Comparison of ENCODE assay signal across 21 cellular contexts in the genomic region with DNA sequence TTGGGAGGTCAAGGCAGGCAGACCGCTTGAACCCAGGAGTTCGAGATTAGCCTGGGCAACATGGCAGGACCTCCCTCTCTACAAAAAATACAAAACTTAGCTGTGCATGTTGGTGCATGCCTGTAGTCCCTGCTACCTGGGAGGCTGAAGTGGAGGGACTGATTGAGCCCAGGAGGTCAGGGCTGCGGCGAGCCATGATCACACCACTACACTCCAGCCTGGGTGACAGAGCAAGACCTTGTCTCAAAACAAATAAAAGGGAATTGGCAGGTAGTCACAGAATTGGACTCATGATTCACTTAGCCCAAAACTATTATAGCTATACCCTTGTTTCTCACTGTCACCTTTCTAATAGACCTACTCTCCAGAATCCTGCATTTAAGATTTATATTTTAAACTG. TPM values are rescaled to one million over a fixed set of nuclear protein-coding genes. Genes with fewer than 3 reads are reported as not detected.
DNase-seq lines count a peak whose midpoint lies in the region; ATAC-seq, FAIRE-seq and TF ChIP-seq lines count a peak whose summit lies in the region.
"Had no signal": no experiment of that assay in that cellular context is flagged by ENCODE, and none has a peak within 500 bp of the region (broad histone marks: within the 10 kb centered on the region; RNA-seq: fewer than 3 reads in every experiment).

No MANE protein-coding gene starts in this region.

- H3K4me2 ChIP-seq in HepG2 (ENCODE audit: low read depth, low read length): no peak overlapping the region
- H3K4me2 ChIP-seq: A549; BLaER1 treated with 17β-estradiol and CSF1 and Interleukin-3, amounts not matched to agents 10 nM and 100 nM had no signal

- no peak for TF ChIP-seq CTCF in HepG2 (CRISPR knock-in tag; IDR thresholded peaks at IDR 0.05)
- no peak for TF ChIP-seq CTCF in tibial nerve (IDR thresholded peaks at IDR 0.05)

- H4K20me1 ChIP-seq in HepG2 (ENCODE audit: insufficient read depth, low read length): peaks cover 22% of the 10 kb centered on the region

- peaks cover 71% of the 10 kb centered on the region for H3K36me3 Mint-ChIP-seq in activated T-cell treated with anti-CD3 and anti-CD28 coated beads, Interleukin-2, amount 50 U/mL, for 24 hours (ENCODE audit: low read depth)
- H3K36me3 Mint-ChIP-seq in activated T-helper 1 cell treated with anti-CD3 and anti-CD28 coated beads, Interleukin-12 subunit alpha, Interleukin-12 subunit beta, Interleukin-2, Interleukin-4 antibody, amounts not matched to agents 30 ng/mL and 10 ng/mL and 1 ng/mL, durations not matched to agents 14 hours and 24 hours and 36 hours (ENCODE audit: low read depth): peaks cover 30% of the 10 kb centered on the region

- 80% methylated on average over 4 of the region's 4 CpGs for WGBS in HepG2 (ENCODE audit: low lambda C conversion rate)
- 89 to 92% methylated on average over 4 of the region's 4 CpGs for WGBS in tibial nerve, 2 donors

- H3K79me2 ChIP-seq in HepG2 (ENCODE audit: insufficient read depth, low read length): peaks cover 71% of the 10 kb centered on the region

- H3K4me3 ChIP-seq in HepG2 (replicated peaks in 1 of 3; ENCODE audit: insufficient read depth in 1 of 3, low read depth in 2 of 3, low read length in 3 of 3): no peak overlapping the region
- no peak overlapping the region for H3K4me3 ChIP-seq in tibial nerve
- H3K4me3 ChIP-seq: A549; BLaER1 treated with 17β-estradiol and CSF1 and Interleukin-3, amounts not matched to agents 10 nM and 100 nM; GM23248 had no signal

- TF ChIP-seq RAD21 in HepG2 (CRISPR knock-in tag; IDR thresholded peaks at IDR 0.05): no peak

- H3K27ac ChIP-seq in HepG2 (ENCODE audit: extremely low read length, insufficient read depth, low read length) (peak overlapping the region; percentile 29), tibial nerve (peak overlapping the region in 3 of 4 donors; percentile 17 to 60 (median 57))
- H3K27ac ChIP-seq: A549; BLaER1 treated with 17β-estradiol and CSF1 and Interleukin-3, amounts not matched to agents 10 nM and 100 nM; GM23248 had no signal

- TF ChIP-seq POLR2A in HepG2 (IDR thresholded peaks at IDR 0.05; ENCODE audit: insufficient read depth in 1 of 2, low read depth in 2 of 2, low read length in 2 of 2): no peak
- no peak for TF ChIP-seq POLR2A in tibial nerve (IDR thresholded peaks at IDR 0.05)

- H3K9me3 ChIP-seq in HepG2 (ENCODE audit: low read length) (no peaks in the 10 kb centered on the region), tibial nerve (no peaks in the 10 kb centered on the region)
- H3K9me3 ChIP-seq: A549; BLaER1 treated with 17β-estradiol and CSF1 and Interleukin-3, amounts not matched to agents 10 nM and 100 nM had no signal

- peak; percentile 47 for ATAC-seq in HepG2
- no peak for ATAC-seq in HG03139 (IDR thresholded peaks at IDR 0.05; ENCODE audit: unreplicated experiment)
- ATAC-seq: A549, HCT116, Panc1 had no signal

- no peak overlapping the region for H3K4me3 Mint-ChIP-seq in activated T-cell treated with anti-CD3 and anti-CD28 coated beads, Interleukin-2, amount 50 U/mL, for 24 hours
- H3K4me3 Mint-ChIP-seq in activated T-helper 1 cell treated with anti-CD3 and anti-CD28 coated beads, Interleukin-12 subunit alpha, Interleukin-12 subunit beta, Interleukin-2, Interleukin-4 antibody, amounts not matched to agents 30 ng/mL and 10 ng/mL and 1 ng/mL, durations not matched to agents 14 hours and 24 hours and 36 hours: no peak overlapping the region

- CTCF ChIA-PET in HepG2 (lab: Yijun Ruan, JAX; ENCODE audit: low intra/inter-chr PET ratio, low total read pairs): no interaction called here

- peaks cover 70% of the 10 kb centered on the region for H3K4me1 ChIP-seq in HepG2 (ENCODE audit: insufficient read depth, low read length)
- peaks cover 0 to 79% (median 16%) of the 10 kb centered on the region in 4 donors for H3K4me1 ChIP-seq in tibial nerve

- intact Hi-C loops in activated T-helper 1 cell treated with anti-CD3 and anti-CD28 coated beads, Interleukin-12 subunit alpha, Interleukin-12 subunit beta, Interleukin-2, Interleukin-4 antibody, amounts not matched to agents 30 ng/mL and 10 ng/mL and 1 ng/mL, durations not matched to agents 14 hours and 24 hours and 36 hours (cut with micrococcal nuclease): loop anchor here (10.0 kb wide), 2 partner anchors 644 to 844 kb away; partner anchors contain the start of gene CD247
- intact Hi-C loops in HepG2 (cut with micrococcal nuclease; ENCODE audit: unreplicated experiment): no loop called here

- POLR2A ChIA-PET in HepG2 (lab: Yijun Ruan, JAX): interaction anchor here (2.8 kb wide), 1 partner anchor 31 kb away, joined by 12 read pairs; the partner anchor contains the start of gene POGK

- peaks cover 66% of the 10 kb centered on the region for H3K4me1 Mint-ChIP-seq in activated T-cell treated with anti-CD3 and anti-CD28 coated beads, Interleukin-2, amount 50 U/mL, for 24 hours (ENCODE audit: low read depth)
- peaks cover 60% of the 10 kb centered on the region for H3K4me1 Mint-ChIP-seq in activated T-helper 1 cell treated with anti-CD3 and anti-CD28 coated beads, Interleukin-12 subunit alpha, Interleukin-12 subunit beta, Interleukin-2, Interleukin-4 antibody, amounts not matched to agents 30 ng/mL and 10 ng/mL and 1 ng/mL, durations not matched to agents 14 hours and 24 hours and 36 hours (ENCODE audit: low read depth)

- H3K27me3 ChIP-seq in HepG2 (ENCODE audit: control insufficient read depth in 1 of 2, insufficient read depth in 2 of 2, low read length in 2 of 2) (no peaks in the 10 kb centered on the region; a peak in 1 of 5 replicates), tibial nerve (no peaks in the 10 kb centered on the region)
- H3K27me3 ChIP-seq: BLaER1 treated with 17β-estradiol and CSF1 and Interleukin-3, amounts not matched to agents 10 nM and 100 nM had no signal

- TF ChIP-seq EP300 in HepG2 (IDR thresholded peaks at IDR 0.05; ENCODE audit: low read depth in 2 of 2, low read length in 2 of 2): no peak
- TF ChIP-seq EP300 in HepG2 (CRISPR knock-in tag; IDR thresholded peaks at IDR 0.05; ENCODE audit: borderline replicate concordance): no peak
- TF ChIP-seq EP300 in tibial nerve (IDR thresholded peaks at IDR 0.05): no peak

- peak overlapping the region; percentile 8 for H3K27ac Mint-ChIP-seq in activated T-cell treated with anti-CD3 and anti-CD28 coated beads, Interleukin-2, amount 50 U/mL, for 24 hours
- H3K27ac Mint-ChIP-seq in activated T-helper 1 cell treated with anti-CD3 and anti-CD28 coated beads, Interleukin-12 subunit alpha, Interleukin-12 subunit beta, Interleukin-2, Interleukin-4 antibody, amounts not matched to agents 30 ng/mL and 10 ng/mL and 1 ng/mL, durations not matched to agents 14 hours and 24 hours and 36 hours: peak overlapping the region; percentile 23

- H3K9ac ChIP-seq in HepG2 (ENCODE audit: insufficient read depth, low read depth, low read length): no peak overlapping the region
- H3K9ac ChIP-seq: BLaER1 treated with 17β-estradiol and CSF1 and Interleukin-3, amounts not matched to agents 10 nM and 100 nM; GM23248 had no signal

- H3K36me3 ChIP-seq in HepG2 (replicated peaks in 1 of 2; ENCODE audit: control insufficient read depth in 1 of 2, insufficient read depth in 2 of 2, low read length in 2 of 2) (peaks cover 5 to 27% of the 10 kb centered on the region in 2 experiments), tibial nerve (peaks cover 0 to 13% (median 5%) of the 10 kb centered on the region in 3 donors)

- H3K9me3 Mint-ChIP-seq in activated T-cell treated with anti-CD3 and anti-CD28 coated beads, Interleukin-2, amount 50 U/mL, for 24 hours: no peaks in the 10 kb centered on the region
- H3K9me3 Mint-ChIP-seq in activated T-helper 1 cell treated with anti-CD3 and anti-CD28 coated beads, Interleukin-12 subunit alpha, Interleukin-12 subunit beta, Interleukin-2, Interleukin-4 antibody, amounts not matched to agents 30 ng/mL and 10 ng/mL and 1 ng/mL, durations not matched to agents 14 hours and 24 hours and 36 hours: no peaks in the 10 kb centered on the region

- H2AFZ ChIP-seq in HepG2 (ENCODE audit: low read length): no peak overlapping the region
- H2AFZ ChIP-seq: GM23248 had no signal

- no peaks in the 10 kb centered on the region for H3K27me3 Mint-ChIP-seq in activated T-cell treated with anti-CD3 and anti-CD28 coated beads, Interleukin-2, amount 50 U/mL, for 24 hours
- no peaks in the 10 kb centered on the region for H3K27me3 Mint-ChIP-seq in activated T-helper 1 cell treated with anti-CD3 and anti-CD28 coated beads, Interleukin-12 subunit alpha, Interleukin-12 subunit beta, Interleukin-2, Interleukin-4 antibody, amounts not matched to agents 30 ng/mL and 10 ng/mL and 1 ng/mL, durations not matched to agents 14 hours and 24 hours and 36 hours (ENCODE audit: insufficient read depth)

- DNase-seq in activated T-cell treated with anti-CD3 and anti-CD28 coated beads, Interleukin-2, amount 50 U/mL, for 24 hours: no peak
- DNase-seq in activated T-cell treated with anti-CD3 and anti-CD28 coated beads for 4 hours (no peak), HepG2 (ENCODE audit: low spot score) (peak; percentile 16), tibial nerve (ENCODE audit: low spot score in 2 of 2) (no peak), SKM-1 (lab: John Stamatoyannopoulos, UW; ENCODE audit: unreplicated experiment) (no peak)
- DNase-seq in activated T-helper 1 cell treated with anti-CD3 and anti-CD28 coated beads, Interleukin-12 subunit alpha, Interleukin-12 subunit beta, Interleukin-2, Interleukin-4 antibody, amounts not matched to agents 30 ng/mL and 10 ng/mL and 1 ng/mL, durations not matched to agents 14 hours and 24 hours and 36 hours (ENCODE audit: low spot score): no peak
- DNase-seq: GDM1, GM23248, KBM-7, MM.1S, NCI-H1092 treated with DMSO at 0.1 percent for 48 hours, NCI-H2081 treated with DMSO at 0.1 percent for 48 hours, NCI-H2227 treated with DMSO at 0.1 percent for 48 hours, NCI-H524 had no signal

- no TSS peak for BruUV-seq in HepG2 (replicated peaks; lab: Mats Ljungman, UMichigan)

- in situ Hi-C loops in HepG2 (cut with HindIII; ENCODE audit: extremely low pct_ligation_motif_present, low pct_unique_long_range_greater_than_20kb): no loop called here

- FAIRE-seq in HepG2 (lab: Jason Lieb, UNC): peak; percentile 15
- FAIRE-seq: A549, GM12891, GM18507 had no signal

RNA-seq across cellular contexts. Expression of gene TADA1, which starts 5.5 kb away (rescaled TPM):
- 15.6 and 17.3 TPM in 2 replicates for total RNA-seq in activated T-helper 1 cell treated with anti-CD3 and anti-CD28 coated beads, Interleukin-12 subunit alpha, Interleukin-12 subunit beta, Interleukin-2, Interleukin-4 antibody, amounts not matched to agents 30 ng/mL and 10 ng/mL and 1 ng/mL, durations not matched to agents 14 hours and 24 hours and 36 hours
- total RNA-seq in HepG2 (2016; rRNA removed; fragmentation: Illumina TruSeq; extraction: Trizol): 28.3 and 38.1 TPM in 2 replicates
- total RNA-seq in HepG2 (2016; cell fraction: cytosol; rRNA removed; fragmentation: Illumina TruSeq; extraction: Trizol; ENCODE audit: low read depth): 9.2 and 10.8 TPM in 2 replicates
- total RNA-seq in HepG2 (2016; cell fraction: insoluble cytoplasmic fraction; rRNA removed; fragmentation: Illumina TruSeq; extraction: Trizol): 27.2 and 37.8 TPM in 2 replicates
- 19.5 and 22.1 TPM in 2 replicates for total RNA-seq in HepG2 (2016; cell fraction: membrane; rRNA removed; fragmentation: Illumina TruSeq; extraction: Trizol)
- total RNA-seq in HepG2 (2016; cell fraction: nucleus; rRNA removed; fragmentation: Illumina TruSeq; extraction: Trizol): 25.7 and 26.6 TPM in 2 replicates
- polyA plus RNA-seq in HepG2 (2011; rRNA removed): 21.3 and 29.1 TPM in 2 replicates
- polyA plus RNA-seq in HepG2 (2011; cell fraction: cytosol; rRNA removed): 15.5 and 21.7 TPM in 2 replicates
- 27.8 and 28.0 TPM in 2 replicates for polyA plus RNA-seq in HepG2 (2011; cell fraction: nucleus; rRNA removed)
- 13.9 and 20.0 TPM in 2 replicates for polyA plus RNA-seq in HepG2 (2012)
- 2.2 TPM in 2 replicates for polyA plus RNA-seq in HepG2 (2016; cell fraction: cytosol; fragmentation: Illumina TruSeq; extraction: Trizol; ENCODE audit: low read depth)
- polyA plus RNA-seq in HepG2 (2016; cell fraction: insoluble cytoplasmic fraction; fragmentation: Illumina TruSeq; extraction: Trizol; ENCODE audit: low read depth): 39.2 and 41.6 TPM in 2 replicates
- 6.4 and 6.7 TPM in 2 replicates for polyA plus RNA-seq in HepG2 (2016; cell fraction: membrane; fragmentation: Illumina TruSeq; extraction: Trizol; ENCODE audit: low read depth)
- 40.2 and 43.1 TPM in 2 replicates for polyA plus RNA-seq in HepG2 (2016; cell fraction: nucleus; fragmentation: Illumina TruSeq; extraction: Trizol; ENCODE audit: insufficient read depth, low read depth)
- polyA minus RNA-seq in HepG2 (2011; rRNA and poly(A)+ RNA removed; ENCODE audit: low replicate concordance): 14.9 and 18.3 TPM in 2 replicates
- polyA minus RNA-seq in HepG2 (2011; cell fraction: cytosol; rRNA and poly(A)+ RNA removed): 12.7 and 15.2 TPM in 2 replicates
- 22.0 and 27.1 TPM in 2 replicates for polyA minus RNA-seq in HepG2 (2011; cell fraction: nucleus; rRNA and poly(A)+ RNA removed)
- 10 to 100 TPM; 10.4 to 16.6 (median 13.1) TPM for total RNA-seq in tibial nerve

RNA-seq across cellular contexts. Expression of gene POGK, which starts 31.3 kb away (rescaled TPM):
- total RNA-seq in activated T-helper 1 cell treated with anti-CD3 and anti-CD28 coated beads, Interleukin-12 subunit alpha, Interleukin-12 subunit beta, Interleukin-2, Interleukin-4 antibody, amounts not matched to agents 30 ng/mL and 10 ng/mL and 1 ng/mL, durations not matched to agents 14 hours and 24 hours and 36 hours: 51.4 and 54.1 TPM in 2 replicates
- 16.2 and 17.6 TPM in 2 replicates for total RNA-seq in HepG2 (2016; rRNA removed; fragmentation: Illumina TruSeq; extraction: Trizol)
- total RNA-seq in HepG2 (2016; cell fraction: cytosol; rRNA removed; fragmentation: Illumina TruSeq; extraction: Trizol; ENCODE audit: low read depth): 2.0 and 2.1 TPM in 2 replicates
- total RNA-seq in HepG2 (2016; cell fraction: insoluble cytoplasmic fraction; rRNA removed; fragmentation: Illumina TruSeq; extraction: Trizol): 16.4 and 17.5 TPM in 2 replicates
- 8.6 and 8.8 TPM in 2 replicates for total RNA-seq in HepG2 (2016; cell fraction: membrane; rRNA removed; fragmentation: Illumina TruSeq; extraction: Trizol)
- total RNA-seq in HepG2 (2016; cell fraction: nucleus; rRNA removed; fragmentation: Illumina TruSeq; extraction: Trizol): 15.0 and 17.0 TPM in 2 replicates
- 4.8 and 5.3 TPM in 2 replicates for polyA plus RNA-seq in HepG2 (2011; rRNA removed)
- polyA plus RNA-seq in HepG2 (2011; cell fraction: cytosol; rRNA removed): 4.7 and 6.4 TPM in 2 replicates
- 12.4 and 14.7 TPM in 2 replicates for polyA plus RNA-seq in HepG2 (2011; cell fraction: nucleus; rRNA removed)
- 8.0 and 9.8 TPM in 2 replicates for polyA plus RNA-seq in HepG2 (2012)
- 0.83 and 0.92 TPM in 2 replicates for polyA plus RNA-seq in HepG2 (2016; cell fraction: cytosol; fragmentation: Illumina TruSeq; extraction: Trizol; ENCODE audit: low read depth)
- 14.9 and 16.0 TPM in 2 replicates for polyA plus RNA-seq in HepG2 (2016; cell fraction: insoluble cytoplasmic fraction; fragmentation: Illumina TruSeq; extraction: Trizol; ENCODE audit: low read depth)
- polyA plus RNA-seq in HepG2 (2016; cell fraction: membrane; fragmentation: Illumina TruSeq; extraction: Trizol; ENCODE audit: low read depth): 5.1 and 5.4 TPM in 2 replicates
- 20.8 and 21.1 TPM in 2 replicates for polyA plus RNA-seq in HepG2 (2016; cell fraction: nucleus; fragmentation: Illumina TruSeq; extraction: Trizol; ENCODE audit: insufficient read depth, low read depth)
- polyA minus RNA-seq in HepG2 (2011; rRNA and poly(A)+ RNA removed; ENCODE audit: low replicate concordance): 9.1 and 37.8 TPM in 2 replicates
- polyA minus RNA-seq in HepG2 (2011; cell fraction: cytosol; rRNA and poly(A)+ RNA removed): 6.7 and 8.7 TPM in 2 replicates
- polyA minus RNA-seq in HepG2 (2011; cell fraction: nucleus; rRNA and poly(A)+ RNA removed): 28.5 and 30.6 TPM in 2 replicates
- 10 to 100 TPM; 27.8 to 37.7 (median 32.8) TPM for total RNA-seq in tibial nerve
